In the genomic region with DNA sequence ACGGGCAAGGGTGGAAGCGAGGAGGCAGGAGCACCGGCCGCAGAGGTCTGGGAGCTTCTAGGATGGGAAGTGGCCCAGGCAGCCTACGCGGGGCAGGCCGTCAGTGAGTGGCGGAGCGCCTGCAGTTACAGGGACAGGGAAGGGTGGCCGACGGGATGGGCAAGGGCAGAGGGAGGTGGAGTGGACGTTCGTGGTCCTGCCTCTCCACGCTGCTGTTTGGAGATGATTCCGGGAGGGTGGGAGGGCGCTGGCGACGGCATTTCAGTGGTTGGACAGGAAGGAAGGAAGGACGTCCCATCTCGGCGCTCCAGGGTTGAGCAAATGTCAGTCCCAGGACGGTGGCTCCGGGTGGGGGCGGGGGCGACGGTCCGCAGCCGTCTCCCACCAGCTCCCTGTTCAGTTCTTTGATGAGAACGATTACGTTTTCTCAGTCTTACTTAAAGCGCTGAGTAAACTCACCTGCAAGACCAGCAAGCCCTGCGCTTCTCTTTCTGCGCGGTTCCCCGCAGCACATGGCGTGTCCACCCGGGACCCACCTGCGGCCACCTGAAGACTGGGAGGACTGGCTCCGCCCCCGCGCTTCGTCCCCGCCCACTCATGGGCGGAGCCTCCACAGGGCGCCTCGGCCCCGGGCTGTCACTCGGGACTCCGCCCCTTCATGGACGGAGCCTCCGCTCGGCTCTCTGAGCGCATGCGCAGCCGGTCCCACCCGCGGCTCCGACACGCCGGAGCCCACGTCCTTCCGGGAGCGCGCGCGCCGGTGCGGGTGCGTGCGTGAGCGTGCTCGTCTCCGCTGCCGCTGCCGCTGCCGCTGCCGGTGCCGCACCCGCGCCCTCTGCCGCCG, we compare ENCODE assay signal across 8 cellular contexts. TPM values are rescaled to one million over a fixed set of nuclear protein-coding genes. Genes with fewer than 3 reads are reported as not detected.
A peak's percentile ranks its signal among the peaks of the same experiment; 100 is the strongest.
DNase-seq lines count a peak whose midpoint lies in the region; ATAC-seq and TF ChIP-seq lines count a peak whose summit lies in the region.

A gene with protein sequence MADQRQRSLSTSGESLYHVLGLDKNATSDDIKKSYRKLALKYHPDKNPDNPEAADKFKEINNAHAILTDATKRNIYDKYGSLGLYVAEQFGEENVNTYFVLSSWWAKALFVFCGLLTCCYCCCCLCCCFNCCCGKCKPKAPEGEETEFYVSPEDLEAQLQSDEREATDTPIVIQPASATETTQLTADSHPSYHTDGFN (plus strand): TSS at position 769 of the 844 bp plus-strand sequence. CDS start 33,220 bp downstream, outside the sequence.

- intact Hi-C loops in right lobe of liver (cut with DNase I) = no loop called here

- DNase-seq in CD1c-positive myeloid dendritic cell (ENCODE audit: extremely low spot score) (peak; percentile 98), NCI-H82 treated with DMSO at 0.1 percent for 48 hours (lab: John Stamatoyannopoulos, UW; ENCODE audit: unreplicated experiment) (peak; percentile 62), dermis microvascular lymphatic vessel endothelial cell (ENCODE audit: low read depth in 2 of 2) (peak; percentile 80 to 93), right lobe of liver (peak; percentile 97 to 98 (median 98))
- DNase-seq in activated CD4-positive, alpha-beta memory T cell treated with anti-CD3 and anti-CD28 coated beads, Interleukin-2, amount 10 ng/mL, durations not matched to agents 7 days and 5 days = peak; percentile 97
- DNase-seq in stimulated activated CD4-positive, alpha-beta T cell treated with anti-CD3 and anti-CD28 coated beads, Interleukin-4, amount 100 ng/mL, for 1 hour = peak; percentile 96

- H3K9me3 Mint-ChIP-seq in activated CD4-positive, alpha-beta memory T cell treated with anti-CD3 and anti-CD28 coated beads, Interleukin-2, amount 10 ng/mL, durations not matched to agents 7 days and 5 days = no peaks in the 10 kb centered on the region

- CTCF ChIA-PET in activated CD4-positive, alpha-beta memory T cell treated with anti-CD3 and anti-CD28 coated beads, Interleukin-2, amount 10 ng/mL, durations not matched to agents 7 days and 5 days (lab: Charles Lee) = interaction anchor here (1.0 to 1.5 kb wide), 2 partner anchors 21 to 31 kb away, joined by 3 to 4 read pairs; no protein-coding TSS in a partner anchor

- TF ChIP-seq CTCF in right lobe of liver (IDR thresholded peaks at IDR 0.05) = no peak

- H3K9me3 ChIP-seq in right lobe of liver = no peaks in the 10 kb centered on the region

- peaks cover 0 to 19% (median 2%) of the 10 kb centered on the region in 4 donors for H3K36me3 ChIP-seq in right lobe of liver

- no peaks in the 10 kb centered on the region for H3K27me3 ChIP-seq in right lobe of liver

- H3K4me1 Mint-ChIP-seq in activated CD4-positive, alpha-beta memory T cell treated with anti-CD3 and anti-CD28 coated beads, Interleukin-2, amount 10 ng/mL, durations not matched to agents 7 days and 5 days = peaks cover 40% of the 10 kb centered on the region

- H3K27ac ChIP-seq in right lobe of liver = peak within 1 kb of the TSS; percentile 55 to 84 (median 77)

- peaks cover 41% of the 10 kb centered on the region for H3K36me3 Mint-ChIP-seq in activated CD4-positive, alpha-beta memory T cell treated with anti-CD3 and anti-CD28 coated beads, Interleukin-2, amount 10 ng/mL, durations not matched to agents 7 days and 5 days (ENCODE audit: low read depth)

- peak within 1 kb of the TSS; percentile 56 to 67 (median 56) for H3K4me3 ChIP-seq in right lobe of liver

- no peaks in the 10 kb centered on the region for H3K27me3 Mint-ChIP-seq in activated CD4-positive, alpha-beta memory T cell treated with anti-CD3 and anti-CD28 coated beads, Interleukin-2, amount 10 ng/mL, durations not matched to agents 7 days and 5 days

- peak; percentile 62 for TF ChIP-seq POLR2A in right lobe of liver (IDR thresholded peaks at IDR 0.05)

- H3K4me1 ChIP-seq in right lobe of liver = peaks cover 0 to 26% (median 6%) of the 10 kb centered on the region in 4 donors

- H3K27ac Mint-ChIP-seq in activated CD4-positive, alpha-beta memory T cell treated with anti-CD3 and anti-CD28 coated beads, Interleukin-2, amount 10 ng/mL, durations not matched to agents 7 days and 5 days = peak within 1 kb of the TSS; percentile 99

- peak; percentile 79 for ATAC-seq in GM19438 (IDR thresholded peaks at IDR 0.05; ENCODE audit: low read depth, unreplicated experiment)
- peak; percentile 65 for ATAC-seq in HG03571 (IDR thresholded peaks at IDR 0.05; ENCODE audit: unreplicated experiment)
- peak; percentile 93 to 96 (median 94) for ATAC-seq in right lobe of liver

- 0% methylated on average over 8 of the region's 82 CpGs for WGBS in right lobe of liver (ENCODE audit: insufficient coverage, low coverage, low lambda C conversion rate, missing lambda C conversion rate)

- POLR2A ChIA-PET in activated CD4-positive, alpha-beta memory T cell treated with anti-CD3 and anti-CD28 coated beads, Interleukin-2, amount 10 ng/mL, durations not matched to agents 7 days and 5 days (lab: Charles Lee) = interaction anchor here (1.0 to 4.5 kb wide), 8 partner anchors 10 to 373 kb away, joined by 3 to 29 read pairs (median 6); a partner anchor contains a TSS

- H3K4me3 Mint-ChIP-seq in activated CD4-positive, alpha-beta memory T cell treated with anti-CD3 and anti-CD28 coated beads, Interleukin-2, amount 10 ng/mL, durations not matched to agents 7 days and 5 days = peak within 1 kb of the TSS; percentile 95

RNA-seq across cellular contexts. Expression of the gene that starts here (rescaled TPM):
- 10 to 100 TPM; 58.6 to 59.7 TPM for total RNA-seq in activated CD4-positive, alpha-beta memory T cell treated with anti-CD3 and anti-CD28 coated beads, Interleukin-2, amount 10 ng/mL, durations not matched to agents 7 days and 5 days
- total RNA-seq in dermis microvascular lymphatic vessel endothelial cell (67.3 and 89.9 TPM in 2 replicates), right lobe of liver (10 to 100 TPM; 10.7 to 26.0 (median 15.1) TPM)

Comparison
In these comparisons a context has a peak if more than half of its experiments do, and no peak if none do; other contexts are left out.
1. Peak in every context shown above with its lines: DNase-seq, ATAC-seq, H3K4me3 ChIP-seq and H3K27ac ChIP-seq.